32 cellular contexts compared by ENCODE assay signal in the genomic region with DNA sequence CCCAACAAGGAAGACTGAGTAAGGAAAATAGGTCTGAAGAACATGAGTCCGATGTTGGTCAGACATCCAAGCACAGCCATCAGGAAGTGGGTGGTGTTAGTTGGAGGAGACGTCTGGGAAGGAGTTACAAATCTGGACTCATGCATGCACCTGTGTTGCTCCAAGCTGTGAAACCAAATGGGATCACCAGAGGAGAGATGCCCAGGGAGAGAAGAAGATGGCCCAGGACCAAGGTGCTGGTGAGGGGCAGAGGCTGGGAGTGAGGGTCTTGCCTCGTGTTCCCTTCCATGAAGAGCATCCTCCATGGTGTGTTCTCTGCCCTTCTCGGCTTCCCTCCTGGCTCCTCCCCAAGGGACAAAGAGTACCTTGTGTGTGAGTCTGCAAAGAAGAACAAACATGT.
"Had no signal": no experiment of that assay in that cellular context is flagged by ENCODE, and none has a peak within 500 bp of the region (broad histone marks: within the 10 kb centered on the region; RNA-seq: fewer than 3 reads in every experiment).

No MANE protein-coding gene starts in this region.

- H3K4me3 Mint-ChIP-seq: activated CD4-positive, alpha-beta T cell treated with anti-CD3 and anti-CD28 coated beads for 36 hours; activated CD8-positive, alpha-beta T cell treated with anti-CD3 and anti-CD28 coated beads for 36 hours; activated naive CD4-positive, alpha-beta T cell treated with anti-CD3 and anti-CD28 coated beads, Interleukin-2, amount 10 ng/mL, durations not matched to agents 7 days and 5 days; activated naive CD8-positive, alpha-beta T cell; activated T-cell treated with anti-CD3 and anti-CD28 coated beads, Interleukin-2, amount 50 U/mL, for 24 hours; activated T-cell treated with anti-CD3 and anti-CD28 coated beads, Interleukin-2, amount 50 U/mL, for 72 hours; dendritic cell treated with granulocyte-macrophage colony-stimulating factor and Interleukin-4, amounts not matched to agents 40 ng/mL and 50 ng/mL, for 4 days; effector memory CD8-positive, alpha-beta T cell; T-cell; T-helper 1 cell treated with Interleukin-12 subunit alpha and Interleukin-12 subunit beta and Interleukin-4 antibody, amounts not matched to agents 30 μg/mL and 1 μg/mL, for 36 hours had no signal

- H3K36me3 ChIP-seq: esophagus squamous epithelium, gastroesophageal sphincter, heart right ventricle had no signal

- H3K36me3 Mint-ChIP-seq: activated naive CD4-positive, alpha-beta T cell treated with anti-CD3 and anti-CD28 coated beads, Interleukin-2, amount 10 ng/mL, durations not matched to agents 7 days and 5 days; T-cell had no signal

- H3K27me3 ChIP-seq: body of pancreas had no signal

- H3K27ac ChIP-seq: body of pancreas, coronary artery, dorsolateral prefrontal cortex, esophagus squamous epithelium, gastroesophageal sphincter, heart right ventricle had no signal

- H3K4me1 Mint-ChIP-seq: activated CD4-positive, alpha-beta T cell treated with anti-CD3 and anti-CD28 coated beads for 36 hours; activated naive CD4-positive, alpha-beta T cell treated with anti-CD3 and anti-CD28 coated beads, Interleukin-2, amount 10 ng/mL, durations not matched to agents 7 days and 5 days; T-cell had no signal

- DNase-seq: activated CD4-positive, alpha-beta T cell treated with anti-CD3 and anti-CD28 coated beads for 36 hours; activated CD4-positive, alpha-beta T cell treated with anti-CD3 and anti-CD28 coated beads, Interleukin-2, amount 50 U/mL, for 1 hour; activated CD4-positive, alpha-beta T cell treated with anti-CD3 and anti-CD28 coated beads, Interleukin-2, amount 50 U/mL, for 48 hours; activated CD4-positive, CD25-positive, alpha-beta regulatory T cell; activated CD4-positive, CD25-positive, alpha-beta regulatory T cell treated with anti-CD3 and anti-CD28 coated beads, Interleukin-2, amount 50 U/mL, for 72 hours; activated CD8-positive, alpha-beta memory T cell treated with anti-CD3 and anti-CD28 coated beads for 24 hours; activated CD8-positive, alpha-beta memory T cell treated with anti-CD3 and anti-CD28 coated beads, Interleukin-2, amount 50 U/mL, for 4 hours; activated CD8-positive, alpha-beta T cell treated with anti-CD3 and anti-CD28 coated beads for 36 hours; activated gamma-delta T cell; activated naive CD4-positive, alpha-beta T cell; activated naive CD4-positive, alpha-beta T cell treated with anti-CD3 and anti-CD28 coated beads, Interleukin-2, amount 10 ng/mL, durations not matched to agents 7 days and 5 days; activated T-cell treated with anti-CD3 and anti-CD28 coated beads for 4 hours; activated T-cell treated with anti-CD3 and anti-CD28 coated beads, Interleukin-2, amount 50 U/mL, for 24 hours; activated T-cell treated with anti-CD3 and anti-CD28 coated beads, Interleukin-2, amount 50 U/mL, for 72 hours; amygdala; aorta; body of pancreas; caudate nucleus; dorsolateral prefrontal cortex; effector CD4-positive, alpha-beta T cell; effector memory CD8-positive, alpha-beta T cell; erythroblast; esophagus squamous epithelium; foreskin melanocyte; heart right ventricle; SW 1271; T-cell had no signal

- H3K4me1 ChIP-seq: body of pancreas, esophagus squamous epithelium, gastroesophageal sphincter, heart right ventricle had no signal

- ATAC-seq: activated CD4-positive, alpha-beta T cell treated with anti-CD3 and anti-CD28 coated beads for 36 hours; activated CD8-positive, alpha-beta T cell treated with anti-CD3 and anti-CD28 coated beads for 36 hours; activated T-cell treated with anti-CD3 and anti-CD28 coated beads, Interleukin-2, amount 50 U/mL, for 72 hours; body of pancreas; effector memory CD8-positive, alpha-beta T cell; gastroesophageal sphincter; heart right ventricle; T-cell had no signal

- H3K27me3 Mint-ChIP-seq: dendritic cell treated with granulocyte-macrophage colony-stimulating factor and Interleukin-4, amounts not matched to agents 40 ng/mL and 50 ng/mL, for 4 days had no signal

- H3K27ac Mint-ChIP-seq: activated CD4-positive, alpha-beta T cell treated with anti-CD3 and anti-CD28 coated beads for 36 hours; activated CD8-positive, alpha-beta T cell treated with anti-CD3 and anti-CD28 coated beads for 36 hours; activated naive CD4-positive, alpha-beta T cell treated with anti-CD3 and anti-CD28 coated beads, Interleukin-2, amount 10 ng/mL, durations not matched to agents 7 days and 5 days; activated naive CD8-positive, alpha-beta T cell; activated T-cell treated with anti-CD3 and anti-CD28 coated beads, Interleukin-2, amount 50 U/mL, for 24 hours; activated T-cell treated with anti-CD3 and anti-CD28 coated beads, Interleukin-2, amount 50 U/mL, for 72 hours; dendritic cell treated with granulocyte-macrophage colony-stimulating factor and Interleukin-4, amounts not matched to agents 40 ng/mL and 50 ng/mL, for 4 days; effector memory CD8-positive, alpha-beta T cell; T-cell; T-helper 1 cell treated with Interleukin-12 subunit alpha and Interleukin-12 subunit beta and Interleukin-4 antibody, amounts not matched to agents 30 μg/mL and 1 μg/mL, for 36 hours had no signal

- H3K4me3 ChIP-seq: body of pancreas, coronary artery, dorsolateral prefrontal cortex, esophagus squamous epithelium, gastroesophageal sphincter, heart right ventricle had no signal
